In the genomic region with DNA sequence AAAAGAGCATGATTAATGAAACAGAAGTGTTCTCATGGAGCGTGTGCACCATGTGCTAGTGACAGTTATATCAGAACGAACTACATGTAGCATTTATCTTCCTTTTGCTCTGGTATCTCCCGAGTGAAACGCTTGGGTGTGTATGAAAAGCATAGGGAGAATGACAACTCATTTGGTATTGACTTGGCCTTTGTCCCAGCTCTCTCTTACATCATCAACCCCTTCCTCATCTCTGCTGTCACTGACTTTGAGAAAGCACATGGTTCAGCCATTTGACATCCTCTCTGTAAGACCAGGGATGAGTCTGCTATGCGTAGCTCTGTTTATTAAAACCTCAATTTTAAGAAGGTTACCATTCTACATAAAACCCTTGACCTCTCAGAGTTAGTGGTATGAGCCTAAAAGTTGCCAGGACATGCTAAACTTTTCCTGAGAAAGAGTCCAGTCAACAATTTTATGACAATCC, we compare ENCODE assay signal across 2 cellular contexts.
TF ChIP-seq lines count a peak whose summit lies in the region.

No MANE protein-coding gene starts in this region.

TF ChIP-seq in K562, 482 proteins besides CTCF, POLR2A, EP300 and RAD21 (continues in another document):
- TF ChIP-seq CEBPG (CRISPR knock-in tag; IDR thresholded peaks at IDR 0.05) (no peak), CEBPG (tag; conservative IDR thresholded peaks at IDR 0.05 in 1 of 2, IDR thresholded peaks at IDR 0.05 in 1 of 2) (0 out of 4 replicates have a peak, but pooled peaks of 1 of the 2 experiments have one; percentile 5), C11orf30 (IDR thresholded peaks at IDR 0.05; ENCODE audit: low read depth) (0 out of 2 replicates have a peak, but pooled peaks have one; percentile 14), MYNN (IDR thresholded peaks at IDR 0.05) (no peak), MYNN (CRISPR knock-in tag; IDR thresholded peaks at IDR 0.05) (no peak), BRD4 (IDR thresholded peaks at IDR 0.05) (no peak), ZNF165 (CRISPR knock-in tag; IDR thresholded peaks at IDR 0.05; ENCODE audit: borderline replicate concordance) (no peak), CREM (IDR thresholded peaks at IDR 0.05; ENCODE audit: low read depth) (peak; percentile 33; the same call in 1 of the 2 replicates), GTF2E2 (tag; IDR thresholded peaks at IDR 0.05) (no peak), ZNF197 (CRISPR knock-in tag; IDR thresholded peaks at IDR 0.05; ENCODE audit: low read depth) (no peak), CBX1 (IDR thresholded peaks at IDR 0.05; ENCODE audit: low read depth) (no peak), CBFA2T3 (IDR thresholded peaks at IDR 0.05) (0 out of 2 replicates have a peak, but pooled peaks have one; percentile 19), MYC (IDR thresholded peaks at IDR 0.05; ENCODE audit: low read depth, low read length) (0 out of 2 replicates have a peak, but pooled peaks have one; percentile 40), MYC (CRISPR knock-in tag; IDR thresholded peaks at IDR 0.05; ENCODE audit: borderline replicate concordance, low read depth) (no peak), ATF1 (CRISPR knock-in tag; IDR thresholded peaks at IDR 0.05) (no peak), ATF1 (tag; IDR thresholded peaks at IDR 0.05) (peak; percentile 65; the same call in 1 of the 2 replicates)
- TF ChIP-seq, protein P1, sequence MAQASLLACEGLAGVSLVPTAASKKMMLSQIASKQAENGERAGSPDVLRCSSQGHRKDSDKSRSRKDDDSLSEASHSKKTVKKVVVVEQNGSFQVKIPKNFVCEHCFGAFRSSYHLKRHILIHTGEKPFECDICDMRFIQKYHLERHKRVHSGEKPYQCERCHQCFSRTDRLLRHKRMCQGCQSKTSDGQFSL (CRISPR knock-in tag; IDR thresholded peaks at IDR 0.05), result no peak
- TF ChIP-seq, protein P1 (tag; IDR thresholded peaks at IDR 0.05), result no peak
- TF ChIP-seq, protein P2, sequence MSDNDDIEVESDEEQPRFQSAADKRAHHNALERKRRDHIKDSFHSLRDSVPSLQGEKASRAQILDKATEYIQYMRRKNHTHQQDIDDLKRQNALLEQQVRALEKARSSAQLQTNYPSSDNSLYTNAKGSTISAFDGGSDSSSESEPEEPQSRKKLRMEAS (CRISPR knock-in tag; IDR thresholded peaks at IDR 0.05), result 0 out of 2 replicates have a peak, but pooled peaks have one; percentile 21
- TF ChIP-seq, protein P3, sequence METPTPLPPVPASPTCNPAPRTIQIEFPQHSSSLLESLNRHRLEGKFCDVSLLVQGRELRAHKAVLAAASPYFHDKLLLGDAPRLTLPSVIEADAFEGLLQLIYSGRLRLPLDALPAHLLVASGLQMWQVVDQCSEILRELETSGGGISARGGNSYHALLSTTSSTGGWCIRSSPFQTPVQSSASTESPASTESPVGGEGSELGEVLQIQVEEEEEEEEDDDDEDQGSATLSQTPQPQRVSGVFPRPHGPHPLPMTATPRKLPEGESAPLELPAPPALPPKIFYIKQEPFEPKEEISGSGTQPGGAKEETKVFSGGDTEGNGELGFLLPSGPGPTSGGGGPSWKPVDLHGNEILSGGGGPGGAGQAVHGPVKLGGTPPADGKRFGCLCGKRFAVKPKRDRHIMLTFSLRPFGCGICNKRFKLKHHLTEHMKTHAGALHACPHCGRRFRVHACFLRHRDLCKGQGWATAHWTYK (CRISPR knock-in tag; IDR thresholded peaks at IDR 0.05), result no peak
- TF ChIP-seq, protein P4, sequence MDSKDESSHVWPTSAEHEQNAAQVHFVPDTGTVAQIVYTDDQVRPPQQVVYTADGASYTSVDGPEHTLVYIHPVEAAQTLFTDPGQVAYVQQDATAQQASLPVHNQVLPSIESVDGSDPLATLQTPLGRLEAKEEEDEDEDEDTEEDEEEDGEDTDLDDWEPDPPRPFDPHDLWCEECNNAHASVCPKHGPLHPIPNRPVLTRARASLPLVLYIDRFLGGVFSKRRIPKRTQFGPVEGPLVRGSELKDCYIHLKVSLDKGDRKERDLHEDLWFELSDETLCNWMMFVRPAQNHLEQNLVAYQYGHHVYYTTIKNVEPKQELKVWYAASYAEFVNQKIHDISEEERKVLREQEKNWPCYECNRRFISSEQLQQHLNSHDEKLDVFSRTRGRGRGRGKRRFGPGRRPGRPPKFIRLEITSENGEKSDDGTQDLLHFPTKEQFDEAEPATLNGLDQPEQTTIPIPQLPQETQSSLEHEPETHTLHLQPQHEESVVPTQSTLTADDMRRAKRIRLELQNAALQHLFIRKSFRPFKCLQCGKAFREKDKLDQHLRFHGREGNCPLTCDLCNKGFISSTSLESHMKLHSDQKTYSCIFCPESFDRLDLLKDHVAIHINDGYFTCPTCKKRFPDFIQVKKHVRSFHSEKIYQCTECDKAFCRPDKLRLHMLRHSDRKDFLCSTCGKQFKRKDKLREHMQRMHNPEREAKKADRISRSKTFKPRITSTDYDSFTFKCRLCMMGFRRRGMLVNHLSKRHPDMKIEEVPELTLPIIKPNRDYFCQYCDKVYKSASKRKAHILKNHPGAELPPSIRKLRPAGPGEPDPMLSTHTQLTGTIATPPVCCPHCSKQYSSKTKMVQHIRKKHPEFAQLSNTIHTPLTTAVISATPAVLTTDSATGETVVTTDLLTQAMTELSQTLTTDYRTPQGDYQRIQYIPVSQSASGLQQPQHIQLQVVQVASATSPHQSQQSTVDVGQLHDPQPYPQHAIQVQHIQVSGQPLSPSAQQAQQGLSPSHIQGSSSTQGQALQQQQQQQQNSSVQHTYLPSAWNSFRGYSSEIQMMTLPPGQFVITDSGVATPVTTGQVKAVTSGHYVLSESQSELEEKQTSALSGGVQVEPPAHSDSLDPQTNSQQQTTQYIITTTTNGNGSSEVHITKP (IDR thresholded peaks at IDR 0.05; ENCODE audit: partially characterized antibody), result peak; percentile 34

TF ChIP-seq in liver, 16 proteins besides CTCF, POLR2A, EP300 and RAD21 (continued from another document):
- TF ChIP-seq, protein P5, sequence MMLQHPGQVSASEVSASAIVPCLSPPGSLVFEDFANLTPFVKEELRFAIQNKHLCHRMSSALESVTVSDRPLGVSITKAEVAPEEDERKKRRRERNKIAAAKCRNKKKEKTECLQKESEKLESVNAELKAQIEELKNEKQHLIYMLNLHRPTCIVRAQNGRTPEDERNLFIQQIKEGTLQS (IDR thresholded peaks at IDR 0.05), result peak; percentile 75
- no peak for TF ChIP-seq FOXA1 (IDR thresholded peaks at IDR 0.05)
TF ChIP-seq in liver: peak in this region for 1.
